In genomic region chr17:57099165-57099564, GRCh38 we compare ENCODE assay signal across 12 cellular contexts. TPM values are rescaled to one million over a fixed set of nuclear protein-coding genes. Genes with fewer than 3 reads are reported as not detected.
DNase-seq lines count a peak whose midpoint lies in the region; ATAC-seq, FAIRE-seq and TF ChIP-seq lines count a peak whose summit lies in the region.
"Had no signal": no experiment of that assay in that cellular context is flagged by ENCODE, and none has a peak within 500 bp of the region (broad histone marks: within the 10 kb centered on the region; RNA-seq: fewer than 3 reads in every experiment).

No MANE protein-coding gene starts in this region.

- peak; percentile 83 for ATAC-seq in GM21390 (IDR thresholded peaks at IDR 0.05; ENCODE audit: unreplicated experiment)
- peak; percentile 56 for ATAC-seq in HG03521 (IDR thresholded peaks at IDR 0.05; ENCODE audit: unreplicated experiment)
- peak; percentile 44 for ATAC-seq in left colon
- ATAC-seq in HG03139 (IDR thresholded peaks at IDR 0.05; ENCODE audit: unreplicated experiment): no peak
- ATAC-seq in activated CD4-positive, CD25-positive, alpha-beta regulatory T cell treated with anti-CD3 and anti-CD28 coated beads, Interleukin-2, amount 50 U/mL, for 24 hours: no peak
- ATAC-seq: effector memory CD8-positive, alpha-beta T cell; T-helper 17 cell had no signal

- intact Hi-C loops in left colon (cut with DNase I, micrococcal nuclease) (no loop called here), dorsolateral prefrontal cortex (cut with DNase I) (no loop called here)

- peak; percentile 71 for FAIRE-seq in GM12891 (lab: Jason Lieb, UNC)

- no peak for TF ChIP-seq POLR2A in GM12891 (IDR thresholded peaks at IDR 0.05; ENCODE audit: low read depth, low read length)

- peak overlapping the region in 27 of 59 donors; percentile 5 to 79 (median 56) for H3K27ac ChIP-seq in dorsolateral prefrontal cortex

- no peaks in the 10 kb centered on the region for H3K27me3 ChIP-seq in dorsolateral prefrontal cortex

- TF ChIP-seq CTCF in dorsolateral prefrontal cortex (IDR thresholded peaks at IDR 0.05 in 54 of 56, conservative IDR thresholded peaks at IDR 0.05 in 2 of 56; ENCODE audit: low read depth in 1 of 56, partially characterized antibody in 56 of 56): no peak

- DNase-seq in GM12891 (ENCODE audit: insufficient read length, low spot score): peak; percentile 43
- DNase-seq in left colon: no peak
- no peak for DNase-seq in dorsolateral prefrontal cortex
- no peak for DNase-seq in NCI-H526 (lab: John Stamatoyannopoulos, UW)
- DNase-seq: activated effector memory CD4-positive, alpha-beta T cell treated with Interleukin-2 at 50 U/mL for 16 hours; effector memory CD8-positive, alpha-beta T cell; T-helper 17 cell had no signal

- H3K4me3 ChIP-seq in dorsolateral prefrontal cortex: no peak overlapping the region
- H3K4me3 ChIP-seq: prostate gland had no signal

TF ChIP-seq in GM12891, 5 proteins besides CTCF, POLR2A, EP300 and RAD21:
- TF ChIP-seq PAX5 (IDR thresholded peaks at IDR 0.05; ENCODE audit: insufficient read depth, low read length, severe bottlenecking): no peak
- 0 out of 2 replicates have a peak, but pooled peaks have one; percentile 40 for TF ChIP-seq SPI1 (IDR thresholded peaks at IDR 0.05; ENCODE audit: low read depth, low read length)
TF ChIP-seq in GM12891: peak in this region for 1.

RNA-seq across cellular contexts. Expression of gene AKAP1, which starts 14.1 kb away (rescaled TPM):
- polyA plus RNA-seq in GM12891 (2012; ENCODE audit: low read depth, missing spikeins): 10.7 TPM
- total RNA-seq in left colon (100 to 1,000 TPM; 129 to 145 TPM), dorsolateral prefrontal cortex (10 to 100 TPM; 37.5 to 77.9 (median 57.2) TPM)

Comparison
In these comparisons a context has a peak if more than half of its experiments do, and no peak if none do; other contexts are left out.
1. ATAC-seq: peak in GM21390 (single experiment), HG03521 (single experiment) and left colon (single experiment); none in HG03139 (single experiment) and activated CD4-positive, CD25-positive, alpha-beta regulatory T cell treated with anti-CD3 and anti-CD28 coated beads, Interleukin-2, amount 50 U/mL, for 24 hours (0 of 2).